In genomic region chr12:123670882-123671728, GRCh38 we compare ENCODE assay signal across 8 cellular contexts. TPM values are rescaled to one million over a fixed set of nuclear protein-coding genes. Genes with fewer than 3 reads are reported as not detected.
DNase-seq lines count a peak whose midpoint lies in the region; ATAC-seq and TF ChIP-seq lines count a peak whose summit lies in the region.

TCTN2 (plus strand) TSS chr12:123671113; CDS start chr12:123671241, 128 bp downstream.

- H3K9me3 ChIP-seq in PC-3 (ENCODE audit: low read length), result no peaks in the 10 kb centered on the region
- no peaks in the 10 kb centered on the region for H3K9me3 ChIP-seq in muscle layer of colon (ENCODE audit: low read length)

- H3K4me2 ChIP-seq in PC-3 (ENCODE audit: low read length), result peak within 1 kb of the TSS; percentile 95

- TSS peak; percentile 77 for BruUV-seq in PC-3 (replicated peaks; lab: Mats Ljungman, UMichigan)

- no peak for TF ChIP-seq CTCF in PC-3 (conservative IDR thresholded peaks at IDR 0.05; ENCODE audit: low read depth, low read length)

- H3K27ac ChIP-seq in PC-3 (ENCODE audit: low read length) (no peak within 1 kb of the TSS), muscle layer of colon (ENCODE audit: low read depth, low read length) (peak within 1 kb of the TSS; percentile 52)

- H3F3A ChIP-seq in PC-3 (ENCODE audit: low read length, unreplicated experiment), result no peaks in the 10 kb centered on the region

- H3K79me2 ChIP-seq in PC-3 (ENCODE audit: low read length), result no peaks in the 10 kb centered on the region

- CTCF ChIA-PET in PC-3 (lab: Charles Lee), result no interaction called here

- DNase-seq in DMS153 treated with DMSO at 0.1 percent for 48 hours (lab: John Stamatoyannopoulos, UW; ENCODE audit: unreplicated experiment), result peak; percentile 97
- DNase-seq in Jurkat, Clone E6-1 (ENCODE audit: low read depth, low spot score), result peak; percentile 86
- peak; percentile 94 for DNase-seq in PC-3
- peak; percentile 93 for DNase-seq in activated T-cell treated with anti-CD3 and anti-CD28 coated beads, Interleukin-2, amount 50 U/mL, for 1 hour
- peak; percentile 97 for DNase-seq in stimulated activated CD8-positive, alpha-beta memory T cell treated with anti-CD3 and anti-CD28 coated beads, Interleukin-4, amount 100 ng/mL, for 48 hours

- H3K36me3 ChIP-seq in PC-3 (ENCODE audit: low read depth, low read length), result no peaks in the 10 kb centered on the region
- H3K36me3 ChIP-seq in muscle layer of colon (ENCODE audit: insufficient read depth, low read length), result peaks cover 19% of the 10 kb centered on the region

- H3K4me1 ChIP-seq in PC-3 (ENCODE audit: insufficient read depth, low read length) (peaks cover 17% of the 10 kb centered on the region; the same call in 1 of the 2 replicates), muscle layer of colon (ENCODE audit: insufficient read depth, low read length) (peaks cover 10% of the 10 kb centered on the region)

- H3K4me3 ChIP-seq in Jurkat, Clone E6-1 (ENCODE audit: low read length), result peak within 1 kb of the TSS; percentile 89
- H3K4me3 ChIP-seq in PC-3 (ENCODE audit: low read length), result peak within 1 kb of the TSS; percentile 80
- peak within 1 kb of the TSS; percentile 96 for H3K4me3 ChIP-seq in muscle layer of colon (ENCODE audit: low read depth in 1 of 2, low read length in 2 of 2)

- POLR2A ChIA-PET in PC-3 (lab: Charles Lee; ENCODE audit: unreplicated experiment), result interaction anchor here (0.6 kb wide), 2 partner anchors 41 to 361 kb away, joined by 3 read pairs; partner anchors contain the start of gene ATP6V0A2

- no peaks in the 10 kb centered on the region for H3K27me3 ChIP-seq in PC-3 (ENCODE audit: low read length)
- H3K27me3 ChIP-seq in muscle layer of colon (ENCODE audit: control insufficient read depth in 1 of 2, insufficient read depth in 2 of 2, low read length in 2 of 2), result no peaks in the 10 kb centered on the region

- no peaks in the 10 kb centered on the region for H4K20me1 ChIP-seq in PC-3 (ENCODE audit: low read length)

- no peaks in the 10 kb centered on the region for H3K9me2 ChIP-seq in PC-3 (replicated peaks; ENCODE audit: low read length)

- H2AFZ ChIP-seq in PC-3 (ENCODE audit: low read length), result peak within 1 kb of the TSS; percentile 86

- H3K9ac ChIP-seq in PC-3 (ENCODE audit: low read length) (peak within 1 kb of the TSS; percentile 70), muscle layer of colon (ENCODE audit: low read length) (peak within 1 kb of the TSS; percentile 36)

- intact Hi-C loops in PC-3 (cut with micrococcal nuclease), result no loop called here

- ATAC-seq in GM21723 (IDR thresholded peaks at IDR 0.05; ENCODE audit: unreplicated experiment) (peak; percentile 99), PC-3 (peak; percentile 93), esophagus mucosa (peak; percentile 96)

RNA-seq across cellular contexts. Expression of gene TCTN2, which starts in this region (rescaled TPM):
- polyA plus RNA-seq in Jurkat, Clone E6-1 (2012; ENCODE audit: insufficient read depth, insufficient read length), result 2.7 TPM
- total RNA-seq in PC-3 (2014; rRNA removed), result 13.9 and 15.8 TPM in 2 replicates
- total RNA-seq in esophagus mucosa, result 4.9 TPM
